Comparison of ENCODE assay signal across 21 cellular contexts in the genomic region with DNA sequence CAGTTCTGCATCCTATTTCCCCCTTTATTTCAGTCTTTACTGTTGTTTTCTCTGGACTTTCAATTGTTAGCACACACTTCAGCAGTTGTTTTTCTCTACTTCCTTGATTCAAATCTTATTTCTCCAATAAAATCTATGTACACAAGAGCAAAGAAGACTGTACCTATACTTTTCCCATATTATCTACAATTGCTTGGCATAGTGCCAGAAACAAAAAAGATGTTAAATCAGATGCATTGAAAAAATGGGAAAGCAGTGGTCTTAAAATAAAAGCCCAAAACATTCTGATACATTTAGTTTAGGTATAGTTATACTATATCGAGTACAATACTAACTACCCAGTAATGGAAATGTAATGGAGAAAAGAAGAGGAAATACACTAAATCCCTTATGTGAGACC.
DNase-seq lines count a peak whose midpoint lies in the region; ATAC-seq, FAIRE-seq and TF ChIP-seq lines count a peak whose summit lies in the region.
"Had no signal": no experiment of that assay in that cellular context is flagged by ENCODE, and none has a peak within 500 bp of the region (broad histone marks: within the 10 kb centered on the region; RNA-seq: fewer than 3 reads in every experiment).

No MANE protein-coding gene starts in this region.

- H3K4me2 ChIP-seq in HepG2 (ENCODE audit: low read depth, low read length) = no peak overlapping the region
- H3K4me2 ChIP-seq in K562 (ENCODE audit: insufficient read depth, low read length) = no peak overlapping the region
- H3K4me2 ChIP-seq: BLaER1 had no signal

- H3K79me2 ChIP-seq in HepG2 (ENCODE audit: insufficient read depth, low read length) (no peaks in the 10 kb centered on the region), K562 (ENCODE audit: control insufficient read depth, insufficient read depth, low read length) (no peaks in the 10 kb centered on the region)

- H3K9me3 ChIP-seq in HepG2 (ENCODE audit: low read length) = no peaks in the 10 kb centered on the region
- no peaks in the 10 kb centered on the region for H3K9me3 ChIP-seq in right lobe of liver
- H3K9me3 ChIP-seq in K562 (replicated peaks; ENCODE audit: control insufficient read depth, insufficient read depth, low read depth, low read length) = no peaks in the 10 kb centered on the region
- H3K9me3 ChIP-seq: HAP-1 had no signal

- DNase-seq in HepG2 (ENCODE audit: low spot score) = no peak
- DNase-seq in right lobe of liver = no peak
- DNase-seq in K562 (ENCODE audit: extremely low read depth in 1 of 4, low spot score in 3 of 4) = no peak
- no peak for DNase-seq in natural killer cell
- DNase-seq in glutamatergic neuron = no peak
- DNase-seq: CD4-positive, CD25-positive, alpha-beta regulatory T cell; CD8-positive, alpha-beta T cell; DMS 273 treated with DMSO at 0.1 percent for 48 hours; DMS79; EL; GDM1; GOT3 had no signal

- CTCF ChIA-PET in HepG2 (lab: Yijun Ruan, JAX; ENCODE audit: low intra/inter-chr PET ratio, low total read pairs) = no interaction called here
- CTCF ChIA-PET in K562 (lab: Yijun Ruan, JAX; ENCODE audit: low intra/inter-chr PET ratio) = no interaction called here

- no peaks in the 10 kb centered on the region for H3K36me3 Mint-ChIP-seq in natural killer cell
- H3K36me3 Mint-ChIP-seq in glutamatergic neuron (ENCODE audit: unreplicated experiment) = no peaks in the 10 kb centered on the region
- H3K36me3 Mint-ChIP-seq: CD4-positive, CD25-positive, alpha-beta regulatory T cell; CD8-positive, alpha-beta T cell had no signal

- H3K27me3 ChIP-seq in HepG2 (ENCODE audit: control insufficient read depth in 1 of 2, insufficient read depth in 2 of 2, low read length in 2 of 2) (no peaks in the 10 kb centered on the region), right lobe of liver (no peaks in the 10 kb centered on the region), K562 (ENCODE audit: control insufficient read depth in 2 of 2, insufficient read depth in 2 of 2, low read length in 2 of 2) (no peaks in the 10 kb centered on the region)
- H3K27me3 ChIP-seq: BLaER1 had no signal

- H3K4me3 Mint-ChIP-seq in natural killer cell = no peak overlapping the region
- H3K4me3 Mint-ChIP-seq in glutamatergic neuron (ENCODE audit: unreplicated experiment) = no peak overlapping the region
- H3K4me3 Mint-ChIP-seq: B cell; CD4-positive, CD25-positive, alpha-beta regulatory T cell; CD8-positive, alpha-beta T cell had no signal

- H3K27ac ChIP-seq in HepG2 (ENCODE audit: extremely low read length, insufficient read depth, low read length) (no peak overlapping the region), right lobe of liver (no peak overlapping the region), K562 (ENCODE audit: extremely low read depth, low read depth, low read length) (no peak overlapping the region)
- H3K27ac ChIP-seq: BLaER1, C4-2B had no signal

- H3K36me3 ChIP-seq in HepG2 (replicated peaks in 1 of 2; ENCODE audit: control insufficient read depth in 1 of 2, insufficient read depth in 2 of 2, low read length in 2 of 2) (no peaks in the 10 kb centered on the region), right lobe of liver (no peaks in the 10 kb centered on the region), K562 (ENCODE audit: control insufficient read depth, insufficient read depth, low read length) (no peaks in the 10 kb centered on the region)
- H3K36me3 ChIP-seq: BLaER1, HAP-1 had no signal

- intact Hi-C loops in HepG2 (cut with micrococcal nuclease; ENCODE audit: unreplicated experiment) (no loop called here), right lobe of liver (cut with DNase I) (no loop called here), K562 (cut with micrococcal nuclease) (no loop called here), natural killer cell (cut with micrococcal nuclease) (no loop called here)

- FAIRE-seq in HepG2 (lab: Jason Lieb, UNC) = no peak
- no peak for FAIRE-seq in K562 (lab: Jason Lieb, UNC)
- FAIRE-seq: D721Med, GM12891, GM18507, H54 had no signal

- in situ Hi-C loops in HepG2 (cut with HindIII; ENCODE audit: extremely low pct_ligation_motif_present, low pct_unique_long_range_greater_than_20kb) = no loop called here
- in situ Hi-C loops in K562 (cut with MboI) = no loop called here

- TF ChIP-seq EP300 in HepG2 (IDR thresholded peaks at IDR 0.05; ENCODE audit: low read depth in 2 of 2, low read length in 2 of 2) (no peak), HepG2 (CRISPR knock-in tag; IDR thresholded peaks at IDR 0.05; ENCODE audit: borderline replicate concordance) (no peak), Ishikawa (IDR thresholded peaks at IDR 0.05; ENCODE audit: borderline replicate concordance) (no peak), K562 (IDR thresholded peaks at IDR 0.05; ENCODE audit: low read length) (no peak)

- ATAC-seq in HepG2 (no peak), right lobe of liver (no peak), K562 (no peak), natural killer cell (no peak)
- ATAC-seq: CD8-positive, alpha-beta T cell had no signal

- TF ChIP-seq RAD21 in HepG2 (CRISPR knock-in tag; IDR thresholded peaks at IDR 0.05) (no peak), Ishikawa (IDR thresholded peaks at IDR 0.05; ENCODE audit: low read depth) (no peak), K562 (CRISPR knock-in tag; conservative IDR thresholded peaks at IDR 0.05 in 1 of 2, IDR thresholded peaks at IDR 0.05 in 1 of 2) (no peak)

- H2AFZ ChIP-seq in HepG2 (ENCODE audit: low read length) (no peak overlapping the region), K562 (ENCODE audit: low read depth, low read length) (no peak overlapping the region)

- BruUV-seq in HepG2 (replicated peaks; lab: Mats Ljungman, UMichigan) (no TSS peak), K562 (replicated peaks; lab: Mats Ljungman, UMichigan) (no TSS peak)

- H3K9me1 ChIP-seq in K562 (ENCODE audit: control insufficient read depth, insufficient read depth, low read length) = no peaks in the 10 kb centered on the region

- H3K27ac Mint-ChIP-seq in natural killer cell (no peak overlapping the region), glutamatergic neuron (ENCODE audit: unreplicated experiment) (no peak overlapping the region)
- H3K27ac Mint-ChIP-seq: B cell; CD4-positive, CD25-positive, alpha-beta regulatory T cell; CD8-positive, alpha-beta T cell had no signal

- no peak for TF ChIP-seq CTCF in HepG2 (CRISPR knock-in tag; IDR thresholded peaks at IDR 0.05)
- TF ChIP-seq CTCF in right lobe of liver (IDR thresholded peaks at IDR 0.05) = no peak
- TF ChIP-seq CTCF in K562 (IDR thresholded peaks at IDR 0.05 in 2 of 3, conservative IDR thresholded peaks at IDR 0.05 in 1 of 3; ENCODE audit: insufficient read depth in 2 of 3, low read depth in 1 of 3, low read length in 3 of 3) = no peak
- TF ChIP-seq CTCF in natural killer cell (IDR thresholded peaks at IDR 0.05) = no peak
- TF ChIP-seq CTCF in glutamatergic neuron (IDR thresholded peaks at IDR 0.05; ENCODE audit: partially characterized antibody, unreplicated experiment) = no peak

- H3K9me3 Mint-ChIP-seq in natural killer cell (peaks cover 0 to 3% of the 10 kb centered on the region in 2 donors), glutamatergic neuron (ENCODE audit: unreplicated experiment) (no peaks in the 10 kb centered on the region)

- 21% methylated on average over 1 of the region's 1 CpG for WGBS in HepG2 (ENCODE audit: low lambda C conversion rate)
- WGBS in right lobe of liver (ENCODE audit: insufficient coverage, low coverage, low lambda C conversion rate, missing lambda C conversion rate) = 100% methylated on average over 1 of the region's 1 CpG
- 0% methylated on average over 1 of the region's 1 CpG for WGBS in K562 (ENCODE audit: insufficient coverage, low coverage, missing lambda C conversion rate)

- TF ChIP-seq POLR2A in HepG2 (IDR thresholded peaks at IDR 0.05; ENCODE audit: insufficient read depth in 1 of 2, low read depth in 2 of 2, low read length in 2 of 2) (no peak), right lobe of liver (IDR thresholded peaks at IDR 0.05) (no peak), K562 (conservative IDR thresholded peaks at IDR 0.05) (no peak)

- POLR2A ChIA-PET in HepG2 (lab: Yijun Ruan, JAX) (no interaction called here), K562 (lab: Yijun Ruan, JAX) (no interaction called here)

- H3K4me1 Mint-ChIP-seq in natural killer cell = no peaks in the 10 kb centered on the region
- H3K4me1 Mint-ChIP-seq in glutamatergic neuron (ENCODE audit: low read depth, unreplicated experiment) = no peaks in the 10 kb centered on the region
- H3K4me1 Mint-ChIP-seq: CD4-positive, CD25-positive, alpha-beta regulatory T cell had no signal

- H3K4me1 ChIP-seq in HepG2 (ENCODE audit: insufficient read depth, low read length) = no peaks in the 10 kb centered on the region
- no peaks in the 10 kb centered on the region for H3K4me1 ChIP-seq in right lobe of liver
- no peaks in the 10 kb centered on the region for H3K4me1 ChIP-seq in K562 (replicated peaks in 1 of 2; ENCODE audit: control insufficient read depth in 2 of 2, insufficient read depth in 2 of 2, low read length in 2 of 2)
- H3K4me1 ChIP-seq: BLaER1, HAP-1 had no signal

- H4K20me1 ChIP-seq in HepG2 (ENCODE audit: insufficient read depth, low read length) = no peaks in the 10 kb centered on the region
- H4K20me1 ChIP-seq in K562 (replicated peaks; ENCODE audit: control insufficient read depth, insufficient read depth, low read length) = no peaks in the 10 kb centered on the region
- H4K20me1 ChIP-seq: BLaER1 had no signal

- no peak overlapping the region for H3K4me3 ChIP-seq in HepG2 (replicated peaks in 1 of 3; ENCODE audit: insufficient read depth in 1 of 3, low read depth in 2 of 3, low read length in 3 of 3)
- no peak overlapping the region for H3K4me3 ChIP-seq in right lobe of liver
- no peak overlapping the region for H3K4me3 ChIP-seq in K562
- H3K4me3 ChIP-seq: BLaER1, HAP-1 had no signal

- H3K27me3 Mint-ChIP-seq in natural killer cell (ENCODE audit: low read depth in 2 of 2) (peaks cover 0 to 11% of the 10 kb centered on the region in 2 donors), glutamatergic neuron (ENCODE audit: unreplicated experiment) (no peaks in the 10 kb centered on the region)
- H3K27me3 Mint-ChIP-seq: B cell; CD4-positive, CD25-positive, alpha-beta regulatory T cell had no signal

- H3K9ac ChIP-seq in HepG2 (ENCODE audit: insufficient read depth, low read depth, low read length) (no peak overlapping the region), K562 (ENCODE audit: insufficient read depth in 1 of 2, low read depth in 2 of 2, low read length in 2 of 2) (no peak overlapping the region)
- H3K9ac ChIP-seq: BLaER1 had no signal

TF ChIP-seq in HepG2, 621 proteins besides CTCF, POLR2A, EP300 and RAD21:
- TF ChIP-seq ZNF207 (IDR thresholded peaks at IDR 0.05; ENCODE audit: borderline replicate concordance) = no peak
- TF ChIP-seq LCORL (IDR thresholded peaks at IDR 0.05) = peak; percentile 86
- no peak for TF ChIP-seq LCORL (CRISPR knock-in tag; IDR thresholded peaks at IDR 0.05)

TF ChIP-seq in Ishikawa, 13 proteins besides CTCF, POLR2A, EP300 and RAD21:
- TF ChIP-seq TCF12 (IDR thresholded peaks at IDR 0.05; ENCODE audit: low read depth) (no peak), NFIC (IDR thresholded peaks at IDR 0.05) (peak; percentile 64)

TF ChIP-seq in K562, 482 proteins besides CTCF, POLR2A, EP300 and RAD21:
- TF ChIP-seq NFIC (IDR thresholded peaks at IDR 0.05) (peak; percentile 96), FOXA3 (CRISPR knock-in tag; conservative IDR thresholded peaks at IDR 0.05 in 1 of 2, IDR thresholded peaks at IDR 0.05 in 1 of 2) (no peak), NFIX (CRISPR knock-in tag; IDR thresholded peaks at IDR 0.05; ENCODE audit: low read depth) (peak; percentile 92)

Comparison
In these comparisons a context has a peak if more than half of its experiments do, and no peak if none do; other contexts are left out.
1. Of the 241 proteins assayed by ChIP-seq in both HepG2 and K562: peak only in HepG2: none; only in K562: NFIC; in both: none; in neither: 240.